Comparison of ENCODE assay signal across 7 cellular contexts in the genomic region with DNA sequence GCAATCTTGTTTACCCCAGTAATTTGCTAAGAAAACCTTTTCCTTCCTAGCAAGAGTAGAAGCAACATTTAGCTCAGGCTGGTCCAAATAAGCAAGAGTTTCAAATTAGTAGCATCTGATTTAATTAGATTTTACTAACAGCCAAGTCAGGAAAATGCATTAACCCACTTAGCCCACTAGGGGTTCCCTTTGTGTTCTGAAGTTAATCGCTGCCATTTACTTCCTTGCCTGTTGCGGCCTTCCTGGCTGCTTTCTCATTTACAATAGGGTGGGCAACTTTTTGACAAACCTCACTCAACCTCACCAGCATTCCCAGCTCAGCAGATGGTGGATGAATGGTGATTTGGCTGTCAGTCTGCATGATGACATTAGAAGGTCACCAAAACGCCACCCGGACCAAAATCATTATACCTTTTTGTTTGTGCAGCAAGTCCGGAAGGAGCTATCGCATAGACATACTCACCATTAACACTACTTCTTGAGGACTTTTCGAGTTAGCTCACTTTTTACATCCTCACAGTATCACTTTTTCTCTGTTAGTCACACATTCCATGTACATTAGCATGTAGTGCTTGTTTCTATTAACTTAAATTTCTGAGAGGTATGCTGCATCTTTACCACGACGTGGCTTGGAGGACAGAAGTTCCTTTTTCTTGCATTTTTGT.
DNase-seq lines count a peak whose midpoint lies in the region; ATAC-seq and TF ChIP-seq lines count a peak whose summit lies in the region.

No MANE protein-coding gene starts in this region.

- no peaks in the 10 kb centered on the region for H3K27me3 ChIP-seq in SU-DHL-6 (ENCODE audit: low read length)

- H3K9ac ChIP-seq in SU-DHL-6 (ENCODE audit: low read length): no peak overlapping the region

- no peak overlapping the region for H3K4me3 Mint-ChIP-seq in T-helper 2 cell treated with Interferon-gamma antibody and Interleukin-4, amounts not matched to agents 5 μg/mL and 100 μg/mL, for 36 hours

- H4K20me1 ChIP-seq in SU-DHL-6 (ENCODE audit: low read depth, low read length): no peaks in the 10 kb centered on the region

- no peaks in the 10 kb centered on the region for H3K27me3 Mint-ChIP-seq in T-helper 2 cell treated with Interferon-gamma antibody and Interleukin-4, amounts not matched to agents 5 μg/mL and 100 μg/mL, for 36 hours (ENCODE audit: low read depth)

- no peaks in the 10 kb centered on the region for H3F3A ChIP-seq in SU-DHL-6 (ENCODE audit: insufficient read depth)

- no peaks in the 10 kb centered on the region for H3K36me3 ChIP-seq in SU-DHL-6 (ENCODE audit: low read length)

- TF ChIP-seq CTCF in GM12874 (IDR thresholded peaks at IDR 0.05; ENCODE audit: insufficient read depth, low read depth, low read length) (peak; percentile 62), SU-DHL-6 (IDR thresholded peaks at IDR 0.05; ENCODE audit: insufficient read depth, low read length, poor library complexity, severe bottlenecking) (peak; percentile 76)

- no peak overlapping the region for H3K4me2 ChIP-seq in SU-DHL-6 (ENCODE audit: low read depth, low read length, poor library complexity, severe bottlenecking)

- peak overlapping the region; percentile 70 for H2AFZ ChIP-seq in SU-DHL-6 (ENCODE audit: low read depth, low read length, severe bottlenecking)

- no peak overlapping the region for H3K27ac Mint-ChIP-seq in T-helper 2 cell treated with Interferon-gamma antibody and Interleukin-4, amounts not matched to agents 5 μg/mL and 100 μg/mL, for 36 hours

- no peaks in the 10 kb centered on the region for H3K9me2 ChIP-seq in SU-DHL-6 (replicated peaks; ENCODE audit: insufficient read depth, low read length)

- DNase-seq in left lobe of liver (ENCODE audit: low spot score): no peak
- no peak for DNase-seq in T-helper 2 cell treated with Interferon-gamma antibody and Interleukin-4, amounts not matched to agents 5 μg/mL and 100 μg/mL, for 36 hours (ENCODE audit: low spot score)

- no peaks in the 10 kb centered on the region for H3K36me3 Mint-ChIP-seq in T-helper 2 cell treated with Interferon-gamma antibody and Interleukin-4, amounts not matched to agents 5 μg/mL and 100 μg/mL, for 36 hours (ENCODE audit: low read depth)

- H3K9me3 Mint-ChIP-seq in T-helper 2 cell treated with Interferon-gamma antibody and Interleukin-4, amounts not matched to agents 5 μg/mL and 100 μg/mL, for 36 hours: no peaks in the 10 kb centered on the region

- H3K4me3 ChIP-seq in SU-DHL-6 (ENCODE audit: insufficient read depth, low read length, poor library complexity, severe bottlenecking): no peak overlapping the region

- no peaks in the 10 kb centered on the region for H3K79me2 ChIP-seq in SU-DHL-6 (ENCODE audit: insufficient read depth, low read length)

- H3K4me1 Mint-ChIP-seq in T-helper 2 cell treated with Interferon-gamma antibody and Interleukin-4, amounts not matched to agents 5 μg/mL and 100 μg/mL, for 36 hours (ENCODE audit: low read depth): no peaks in the 10 kb centered on the region

- H3K9me3 ChIP-seq in SU-DHL-6 (ENCODE audit: insufficient read depth, low read length): no peaks in the 10 kb centered on the region

- H3K27ac ChIP-seq in SU-DHL-6 (ENCODE audit: low read depth, low read length): no peak overlapping the region

- ATAC-seq in HG03139 (IDR thresholded peaks at IDR 0.05; ENCODE audit: unreplicated experiment): peak; percentile 65
- ATAC-seq in left lobe of liver: peak; percentile 76
- no peak for ATAC-seq in GM19395 (IDR thresholded peaks at IDR 0.05; ENCODE audit: unreplicated experiment)
- ATAC-seq in HG03196 (IDR thresholded peaks at IDR 0.05; ENCODE audit: unreplicated experiment): no peak

Comparison
In these comparisons a context has a peak if more than half of its experiments do, and no peak if none do; other contexts are left out.
1. ATAC-seq: peak in HG03139 (single experiment) and left lobe of liver (single experiment); none in GM19395 (single experiment) and HG03196 (single experiment).